ENCODE assay signal across 9 cellular contexts in the genomic region with DNA sequence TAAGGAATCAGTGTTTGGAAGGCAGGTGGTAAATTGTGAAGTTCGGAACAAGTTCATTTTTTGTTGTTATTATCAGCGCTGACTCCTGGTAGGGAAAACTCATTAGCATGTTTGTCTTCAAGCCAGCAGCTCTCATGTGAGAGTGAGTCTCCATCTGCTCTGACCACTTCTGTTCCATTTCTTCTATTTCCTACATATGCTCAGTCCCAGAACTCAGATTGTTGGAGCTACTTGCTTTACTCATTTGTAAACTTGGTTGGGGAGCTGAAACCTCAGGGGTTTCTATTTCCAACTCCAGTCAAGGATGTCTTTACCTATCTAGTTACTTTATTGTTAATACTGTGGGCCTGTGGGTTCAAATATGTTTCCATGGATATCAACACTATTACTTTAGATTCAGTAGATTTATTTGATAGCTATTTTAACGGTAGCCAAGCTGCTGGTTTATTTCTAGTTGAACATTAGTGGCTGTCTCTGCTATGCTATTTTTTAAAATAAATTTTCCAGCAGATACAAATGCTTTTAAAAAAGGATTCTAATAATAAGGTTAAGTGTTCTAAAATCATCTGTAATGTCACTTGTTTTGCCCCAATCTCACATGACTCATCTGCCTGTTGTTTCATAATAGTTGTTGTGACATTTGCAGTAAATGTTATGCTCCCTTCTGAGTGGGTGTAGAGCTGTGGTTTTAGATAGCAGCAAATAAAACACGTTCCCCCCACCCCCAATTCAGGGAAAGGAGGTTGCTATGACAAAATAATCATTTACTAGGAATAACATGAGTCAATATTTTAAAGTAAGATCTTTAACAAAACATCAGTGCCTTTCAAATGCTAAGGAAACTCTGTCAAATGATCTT.
DNase-seq lines count a peak whose midpoint lies in the region; TF ChIP-seq lines count a peak whose summit lies in the region.
"Had no signal": no experiment of that assay in that cellular context is flagged by ENCODE, and none has a peak within 500 bp of the region (broad histone marks: within the 10 kb centered on the region; RNA-seq: fewer than 3 reads in every experiment).

No MANE protein-coding gene starts in this region.

- DNase-seq in CD14-positive monocyte (ENCODE audit: low spot score) (peak; percentile 48), NB4 (ENCODE audit: low read depth) (peak; percentile 93), cerebellar cortex (ENCODE audit: low spot score) (peak; percentile 93), NCI-H187 (lab: John Stamatoyannopoulos, UW) (no peak), colonic mucosa (no peak), iPS-NIHi7 (ENCODE audit: extremely low spot score) (no peak), HPDE6-E6E7 (ENCODE audit: extremely low spot score) (no peak)

- no peak for TF ChIP-seq POLR2A in NB4 (IDR thresholded peaks at IDR 0.05; ENCODE audit: extremely low read depth, insufficient read length)

- H3K4me2 ChIP-seq in neural cell (ENCODE audit: low read length): no peak overlapping the region

- no peaks in the 10 kb centered on the region for H3K4me1 ChIP-seq in colonic mucosa
- H3K4me1 ChIP-seq: prostate gland had no signal

- no peak for TF ChIP-seq EP300 in neural cell (conservative IDR thresholded peaks at IDR 0.05; ENCODE audit: poor library complexity, severe bottlenecking)

- H3K36me3 ChIP-seq in neural cell (ENCODE audit: insufficient read depth, low read length): no peaks in the 10 kb centered on the region
- H3K36me3 ChIP-seq in colonic mucosa: no peaks in the 10 kb centered on the region
- H3K36me3 ChIP-seq: prostate gland had no signal

- no peak overlapping the region for H3K9ac ChIP-seq in neural cell (ENCODE audit: low read length)
- no peak overlapping the region for H3K9ac ChIP-seq in colonic mucosa (ENCODE audit: low read depth in 2 of 2, low read length in 2 of 2)

- TF ChIP-seq CTCF in CD14-positive monocyte (IDR thresholded peaks at IDR 0.05): no peak
- TF ChIP-seq CTCF in NB4 (IDR thresholded peaks at IDR 0.05; ENCODE audit: low read depth, low read length): no peak
- TF ChIP-seq CTCF in neural cell (IDR thresholded peaks at IDR 0.05; ENCODE audit: poor library complexity, severe bottlenecking): no peak
- TF ChIP-seq CTCF in colonic mucosa (IDR thresholded peaks at IDR 0.05): no peak

- H3K4me3 ChIP-seq in NB4 (ENCODE audit: low read depth, low read length) (no peak overlapping the region), neural cell (ENCODE audit: low read length) (no peak overlapping the region), colonic mucosa (no peak overlapping the region)
- H3K4me3 ChIP-seq: prostate gland had no signal

- H3K27me3 ChIP-seq in neural cell (ENCODE audit: insufficient read depth, low read depth, low read length) (no peaks in the 10 kb centered on the region), colonic mucosa (no peaks in the 10 kb centered on the region)

- no peaks in the 10 kb centered on the region for H3K9me2 ChIP-seq in neural cell (ENCODE audit: insufficient read depth, low read length)

- no peaks in the 10 kb centered on the region for H3K9me3 Mint-ChIP-seq in CD14-positive monocyte

- intact Hi-C loops in CD14-positive monocyte (cut with micrococcal nuclease) (no loop called here), colonic mucosa (cut with DNase I) (no loop called here)

- H3K79me2 ChIP-seq in neural cell (replicated peaks; ENCODE audit: insufficient read depth, low read length): no peaks in the 10 kb centered on the region

- H3K36me3 Mint-ChIP-seq in CD14-positive monocyte: peaks cover 40 to 47% of the 10 kb centered on the region in 2 donors

- H3K27ac ChIP-seq in neural cell (ENCODE audit: low read length): no peak overlapping the region
- H3K27ac ChIP-seq in colonic mucosa: no peak overlapping the region
- H3K27ac ChIP-seq: prostate gland had no signal

- no peaks in the 10 kb centered on the region for H4K20me1 ChIP-seq in neural cell (ENCODE audit: insufficient read depth)

- no peak overlapping the region for H2AFZ ChIP-seq in neural cell (ENCODE audit: low read depth, low read length)

- H3K27me3 Mint-ChIP-seq in CD14-positive monocyte (ENCODE audit: low read depth in 3 of 3): no peaks in the 10 kb centered on the region

- H3K4me3 Mint-ChIP-seq in CD14-positive monocyte: peak overlapping the region in 1 of 2 donors; percentile 48

- H3K4me1 Mint-ChIP-seq in CD14-positive monocyte: peaks cover 29% of the 10 kb centered on the region

- H3F3A ChIP-seq in neural cell (ENCODE audit: insufficient read depth, low read length, poor library complexity, severe bottlenecking): no peaks in the 10 kb centered on the region

- no peak for TF ChIP-seq RAD21 in neural cell (conservative IDR thresholded peaks at IDR 0.05)

- peak overlapping the region; percentile 93 to 98 (median 95) for H3K27ac Mint-ChIP-seq in CD14-positive monocyte

- H3K9me3 ChIP-seq in neural cell (ENCODE audit: low read length) (no peaks in the 10 kb centered on the region), colonic mucosa (no peaks in the 10 kb centered on the region)
- H3K9me3 ChIP-seq: prostate gland had no signal

TF ChIP-seq in neural cell, 6 proteins besides CTCF, POLR2A, EP300 and RAD21:
- TF ChIP-seq TAF1 (IDR thresholded peaks at IDR 0.05; ENCODE audit: low read depth): no peak
- TF ChIP-seq EZH2 (IDR thresholded peaks at IDR 0.05; ENCODE audit: borderline replicate concordance, insufficient read depth, low read length, poor library complexity, severe bottlenecking): no peak
- TF ChIP-seq, protein P1, sequence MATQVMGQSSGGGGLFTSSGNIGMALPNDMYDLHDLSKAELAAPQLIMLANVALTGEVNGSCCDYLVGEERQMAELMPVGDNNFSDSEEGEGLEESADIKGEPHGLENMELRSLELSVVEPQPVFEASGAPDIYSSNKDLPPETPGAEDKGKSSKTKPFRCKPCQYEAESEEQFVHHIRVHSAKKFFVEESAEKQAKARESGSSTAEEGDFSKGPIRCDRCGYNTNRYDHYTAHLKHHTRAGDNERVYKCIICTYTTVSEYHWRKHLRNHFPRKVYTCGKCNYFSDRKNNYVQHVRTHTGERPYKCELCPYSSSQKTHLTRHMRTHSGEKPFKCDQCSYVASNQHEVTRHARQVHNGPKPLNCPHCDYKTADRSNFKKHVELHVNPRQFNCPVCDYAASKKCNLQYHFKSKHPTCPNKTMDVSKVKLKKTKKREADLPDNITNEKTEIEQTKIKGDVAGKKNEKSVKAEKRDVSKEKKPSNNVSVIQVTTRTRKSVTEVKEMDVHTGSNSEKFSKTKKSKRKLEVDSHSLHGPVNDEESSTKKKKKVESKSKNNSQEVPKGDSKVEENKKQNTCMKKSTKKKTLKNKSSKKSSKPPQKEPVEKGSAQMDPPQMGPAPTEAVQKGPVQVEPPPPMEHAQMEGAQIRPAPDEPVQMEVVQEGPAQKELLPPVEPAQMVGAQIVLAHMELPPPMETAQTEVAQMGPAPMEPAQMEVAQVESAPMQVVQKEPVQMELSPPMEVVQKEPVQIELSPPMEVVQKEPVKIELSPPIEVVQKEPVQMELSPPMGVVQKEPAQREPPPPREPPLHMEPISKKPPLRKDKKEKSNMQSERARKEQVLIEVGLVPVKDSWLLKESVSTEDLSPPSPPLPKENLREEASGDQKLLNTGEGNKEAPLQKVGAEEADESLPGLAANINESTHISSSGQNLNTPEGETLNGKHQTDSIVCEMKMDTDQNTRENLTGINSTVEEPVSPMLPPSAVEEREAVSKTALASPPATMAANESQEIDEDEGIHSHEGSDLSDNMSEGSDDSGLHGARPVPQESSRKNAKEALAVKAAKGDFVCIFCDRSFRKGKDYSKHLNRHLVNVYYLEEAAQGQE (IDR thresholded peaks at IDR 0.05; ENCODE audit: borderline replicate concordance): no peak
- TF ChIP-seq POLR2AphosphoS5 (IDR thresholded peaks at IDR 0.05): peak; percentile 53

Comparison
In these comparisons a context has a peak if more than half of its experiments do, and no peak if none do; other contexts are left out.
1. DNase-seq: peak in CD14-positive monocyte (single experiment), NB4 (single experiment) and cerebellar cortex (single experiment); none in NCI-H187 (0 of 2), colonic mucosa (single experiment), iPS-NIHi7 (single experiment) and HPDE6-E6E7 (single experiment).